ENCODE assay signal across 9 cellular contexts in genomic region chr16:16150117-16150877, GRCh38.
DNase-seq lines count a peak whose midpoint lies in the region; ATAC-seq, FAIRE-seq and TF ChIP-seq lines count a peak whose summit lies in the region.
"Had no signal": no experiment of that assay in that cellular context is flagged by ENCODE, and none has a peak within 500 bp of the region (broad histone marks: within the 10 kb centered on the region; RNA-seq: fewer than 3 reads in every experiment).

No MANE protein-coding gene starts in this region.

- no peaks in the 10 kb centered on the region for H3K27me3 ChIP-seq in GM23248 (replicated peaks; ENCODE audit: insufficient read depth)
- H3K27me3 ChIP-seq in K562 (ENCODE audit: control insufficient read depth in 2 of 2, insufficient read depth in 2 of 2, low read length in 2 of 2) = no peaks in the 10 kb centered on the region
- H3K27me3 ChIP-seq in hepatocyte = no peaks in the 10 kb centered on the region
- H3K27me3 ChIP-seq in sigmoid colon = no peaks in the 10 kb centered on the region
- no peaks in the 10 kb centered on the region for H3K27me3 ChIP-seq in PC-9 (ENCODE audit: insufficient read depth, low read depth)
- H3K27me3 ChIP-seq in CD8-positive, alpha-beta memory T cell (ENCODE audit: insufficient read depth, low read length, poor library complexity, severe bottlenecking) = no peaks in the 10 kb centered on the region

- peak overlapping the region in 1 of 8 donors; percentile 64 for H3K27ac Mint-ChIP-seq in CD8-positive, alpha-beta memory T cell

- no peak for TF ChIP-seq POLR2A in K562 (conservative IDR thresholded peaks at IDR 0.05)
- TF ChIP-seq POLR2A in sigmoid colon (IDR thresholded peaks at IDR 0.05) = no peak

- no peaks in the 10 kb centered on the region for H3K4me1 Mint-ChIP-seq in CD8-positive, alpha-beta memory T cell

- no peak for TF ChIP-seq RAD21 in K562 (CRISPR knock-in tag; conservative IDR thresholded peaks at IDR 0.05 in 1 of 2, IDR thresholded peaks at IDR 0.05 in 1 of 2)

- no peaks in the 10 kb centered on the region for H3K9me3 Mint-ChIP-seq in CD8-positive, alpha-beta memory T cell
- H3K9me3 Mint-ChIP-seq: IgD-negative memory B cell had no signal

- BruUV-seq in K562 (replicated peaks; lab: Mats Ljungman, UMichigan) (no TSS peak), PC-9 (replicated peaks; lab: Mats Ljungman, UMichigan) (no TSS peak)

- TF ChIP-seq EP300 in K562 (IDR thresholded peaks at IDR 0.05; ENCODE audit: low read length) (no peak), sigmoid colon (IDR thresholded peaks at IDR 0.05) (peak in 2 of 4 donors; percentile 13 to 68)

- peaks cover 0 to 4% of the 10 kb centered on the region in 2 donors for H3K27me3 Mint-ChIP-seq in CD8-positive, alpha-beta memory T cell
- H3K27me3 Mint-ChIP-seq: IgD-negative memory B cell had no signal

- POLR2A ChIA-PET in K562 (lab: Yijun Ruan, JAX) (interaction anchor here (0.6 kb wide), 1 partner anchor 262 kb away, joined by 3 read pairs; no protein-coding TSS in a partner anchor), PC-9 (lab: Charles Lee; ENCODE audit: unreplicated experiment) (no interaction called here)
- POLR2A ChIA-PET in CD8-positive, alpha-beta memory T cell (lab: Charles Lee) = no interaction called here

- H3K79me2 ChIP-seq in GM23248 (ENCODE audit: insufficient read depth) (no peaks in the 10 kb centered on the region), K562 (ENCODE audit: control insufficient read depth, insufficient read depth, low read length) (no peaks in the 10 kb centered on the region), hepatocyte (no peaks in the 10 kb centered on the region), PC-9 (ENCODE audit: low read depth) (no peaks in the 10 kb centered on the region)

- H3K36me3 ChIP-seq in GM23248 (ENCODE audit: low read depth) (0 out of 2 replicates have a peak, but pooled peaks cover 4% of the 10 kb centered on the region), K562 (ENCODE audit: control insufficient read depth, insufficient read depth, low read length) (no peaks in the 10 kb centered on the region), hepatocyte (replicated peaks; ENCODE audit: insufficient read depth, low read depth) (no peaks in the 10 kb centered on the region), sigmoid colon (no peaks in the 10 kb centered on the region), PC-9 (ENCODE audit: low read depth) (no peaks in the 10 kb centered on the region)
- no peaks in the 10 kb centered on the region for H3K36me3 ChIP-seq in CD8-positive, alpha-beta memory T cell (ENCODE audit: insufficient read depth, low read length)

- H3K27ac ChIP-seq in GM23248 = no peak overlapping the region
- no peak overlapping the region for H3K27ac ChIP-seq in K562 (ENCODE audit: extremely low read depth, low read depth, low read length)
- H3K27ac ChIP-seq in hepatocyte = no peak overlapping the region
- peak overlapping the region; percentile 73 to 93 (median 86) for H3K27ac ChIP-seq in sigmoid colon
- no peak overlapping the region for H3K27ac ChIP-seq in PC-9
- H3K27ac ChIP-seq in CD8-positive, alpha-beta memory T cell (ENCODE audit: low read depth, low read length) = no peak overlapping the region

- no peak overlapping the region for H2AFZ ChIP-seq in GM23248
- no peak overlapping the region for H2AFZ ChIP-seq in K562 (ENCODE audit: low read depth, low read length)
- H2AFZ ChIP-seq in hepatocyte = no peak overlapping the region
- H2AFZ ChIP-seq in PC-9 = no peak overlapping the region

- TF ChIP-seq CTCF in K562 (IDR thresholded peaks at IDR 0.05 in 2 of 3, conservative IDR thresholded peaks at IDR 0.05 in 1 of 3; ENCODE audit: insufficient read depth in 2 of 3, low read depth in 1 of 3, low read length in 3 of 3) (no peak), hepatocyte (IDR thresholded peaks at IDR 0.05; ENCODE audit: poor library complexity) (no peak), sigmoid colon (IDR thresholded peaks at IDR 0.05) (no peak), PC-9 (conservative IDR thresholded peaks at IDR 0.05) (no peak)

- H3K36me3 Mint-ChIP-seq in CD8-positive, alpha-beta memory T cell = peaks cover 0 to 11% (median 0%) of the 10 kb centered on the region in 3 donors
- H3K36me3 Mint-ChIP-seq: IgD-negative memory B cell had no signal

- H4K20me1 ChIP-seq in GM23248 (ENCODE audit: insufficient read depth) (no peaks in the 10 kb centered on the region), K562 (replicated peaks; ENCODE audit: control insufficient read depth, insufficient read depth, low read length) (no peaks in the 10 kb centered on the region), hepatocyte (ENCODE audit: insufficient read depth, poor library complexity, severe bottlenecking) (no peaks in the 10 kb centered on the region), PC-9 (ENCODE audit: insufficient read depth) (peaks cover 14% of the 10 kb centered on the region)

- H3K9ac ChIP-seq in GM23248 (no peak overlapping the region), K562 (ENCODE audit: insufficient read depth in 1 of 2, low read depth in 2 of 2, low read length in 2 of 2) (peak overlapping the region in 1 of 2 experiments; percentile 35; a peak in 1 of 4 replicates)

- WGBS in GM23248 (ENCODE audit: low coverage in 1 of 2, low lambda C conversion rate in 2 of 2, missing lambda C conversion rate in 2 of 2), 2 experiments = 6 to 12% methylated on average over 27 to 28 of the region's 28 CpGs
- 69% methylated on average over 27 of the region's 28 CpGs for WGBS in K562 (ENCODE audit: insufficient coverage, low coverage, missing lambda C conversion rate)
- WGBS in hepatocyte (ENCODE audit: low lambda C conversion rate, missing lambda C conversion rate) = 90% methylated on average over 28 of the region's 28 CpGs
- 76 to 82% methylated on average over 28 of the region's 28 CpGs for WGBS in sigmoid colon, 2 donors

- peak; percentile 53 for DNase-seq in GM23248
- DNase-seq in K562 (ENCODE audit: extremely low read depth in 1 of 4, low spot score in 3 of 4) = no peak
- peak; percentile 35 for DNase-seq in hepatocyte (ENCODE audit: low spot score)
- DNase-seq in sigmoid colon = peak; percentile 96
- DNase-seq in T-helper 2 cell = no peak
- no peak for DNase-seq in PC-9
- DNase-seq in CD8-positive, alpha-beta memory T cell = no peak

- CTCF ChIA-PET in K562 (lab: Yijun Ruan, JAX; ENCODE audit: low intra/inter-chr PET ratio) (no interaction called here), PC-9 (lab: Charles Lee) (no interaction called here)
- CTCF ChIA-PET in CD8-positive, alpha-beta memory T cell (lab: Charles Lee) = no interaction called here

- H3K9me1 ChIP-seq in K562 (ENCODE audit: control insufficient read depth, insufficient read depth, low read length) = no peaks in the 10 kb centered on the region

- H3K4me1 ChIP-seq in GM23248 (ENCODE audit: insufficient read depth) (no peaks in the 10 kb centered on the region), K562 (replicated peaks in 1 of 2; ENCODE audit: control insufficient read depth in 2 of 2, insufficient read depth in 2 of 2, low read length in 2 of 2) (peaks cover 10 to 23% of the 10 kb centered on the region in 2 experiments; a peak in 4 of 5 replicates), hepatocyte (ENCODE audit: insufficient read depth) (no peaks in the 10 kb centered on the region), sigmoid colon (peaks cover 0 to 53% (median 35%) of the 10 kb centered on the region in 4 donors), PC-9 (replicated peaks; ENCODE audit: insufficient read depth) (no peaks in the 10 kb centered on the region)
- no peaks in the 10 kb centered on the region for H3K4me1 ChIP-seq in CD8-positive, alpha-beta memory T cell (ENCODE audit: insufficient read depth, low read length)

- in situ Hi-C loops in GM23248 (cut with MboI) = no loop called here
- in situ Hi-C loops in K562 (cut with MboI) = no loop called here

- H3F3A ChIP-seq in GM23248 (ENCODE audit: insufficient read depth) (no peaks in the 10 kb centered on the region), PC-9 (ENCODE audit: insufficient read depth, low read depth) (peaks cover 34% of the 10 kb centered on the region; the same call in 1 of the 2 replicates)

- no peak overlapping the region for H3K4me3 Mint-ChIP-seq in CD8-positive, alpha-beta memory T cell
- H3K4me3 Mint-ChIP-seq: IgD-negative memory B cell had no signal

- H3K4me3 ChIP-seq in GM23248 = no peak overlapping the region
- H3K4me3 ChIP-seq in K562 = no peak overlapping the region
- no peak overlapping the region for H3K4me3 ChIP-seq in hepatocyte
- no peak overlapping the region for H3K4me3 ChIP-seq in sigmoid colon
- no peak overlapping the region for H3K4me3 ChIP-seq in PC-9
- H3K4me3 ChIP-seq in CD8-positive, alpha-beta memory T cell (ENCODE audit: low read length) = no peak overlapping the region

- intact Hi-C loops in K562 (cut with micrococcal nuclease) = no loop called here
- intact Hi-C loops in sigmoid colon (cut with DNase I) = loop anchor here (2.0 to 5.0 kb wide), 2 partner anchors 25 to 42 kb away; no protein-coding TSS in a partner anchor
- intact Hi-C loops in PC-9 (cut with micrococcal nuclease; ENCODE audit: unreplicated experiment) = no loop called here

- FAIRE-seq in K562 (lab: Jason Lieb, UNC) = no peak

- ATAC-seq in K562 = peak; percentile 18
- ATAC-seq in HG03135 (IDR thresholded peaks at IDR 0.05; ENCODE audit: unreplicated experiment) = no peak

- H3K9me3 ChIP-seq in GM23248 (ENCODE audit: low read depth) (no peaks in the 10 kb centered on the region), K562 (replicated peaks; ENCODE audit: control insufficient read depth, insufficient read depth, low read depth, low read length) (no peaks in the 10 kb centered on the region), hepatocyte (ENCODE audit: low read depth) (no peaks in the 10 kb centered on the region), sigmoid colon (no peaks in the 10 kb centered on the region), PC-9 (ENCODE audit: insufficient read depth, low read depth) (no peaks in the 10 kb centered on the region)
- no peaks in the 10 kb centered on the region for H3K9me3 ChIP-seq in CD8-positive, alpha-beta memory T cell (ENCODE audit: low read length)

- no peak overlapping the region for H3K4me2 ChIP-seq in GM23248 (ENCODE audit: unreplicated experiment)
- no peak overlapping the region for H3K4me2 ChIP-seq in K562 (ENCODE audit: insufficient read depth, low read length)
- no peak overlapping the region for H3K4me2 ChIP-seq in hepatocyte
- no peak overlapping the region for H3K4me2 ChIP-seq in PC-9

- H3K9me2 ChIP-seq in GM23248 (ENCODE audit: insufficient read depth) (no peaks in the 10 kb centered on the region), hepatocyte (replicated peaks; ENCODE audit: insufficient read depth) (no peaks in the 10 kb centered on the region), PC-9 (ENCODE audit: insufficient read depth) (no peaks in the 10 kb centered on the region)

TF ChIP-seq in K562, 482 proteins besides CTCF, POLR2A, EP300 and RAD21 (continues in another document):
- TF ChIP-seq ZNF232 (CRISPR knock-in tag; IDR thresholded peaks at IDR 0.05) (no peak), POLR3A (IDR thresholded peaks at IDR 0.05; ENCODE audit: borderline replicate concordance, extremely low read depth, insufficient read depth, insufficient read length) (no peak), STAG1 (CRISPR knock-in tag; IDR thresholded peaks at IDR 0.05; ENCODE audit: borderline replicate concordance) (no peak), POLR2G (IDR thresholded peaks at IDR 0.05; ENCODE audit: low read depth, low read length) (peak; percentile 54; the same call in 1 of the 2 replicates), ZNF12 (CRISPR knock-in tag; IDR thresholded peaks at IDR 0.05) (no peak), ELF1 (tag; IDR thresholded peaks at IDR 0.05) (no peak), KDM1A (IDR thresholded peaks at IDR 0.05) (no peak)

Comparison
In these comparisons a context has a peak if more than half of its experiments do, and no peak if none do; other contexts are left out.
1. DNase-seq: peak in GM23248 (single experiment), hepatocyte (single experiment) and sigmoid colon (single experiment); none in K562 (0 of 4), T-helper 2 cell (0 of 5), PC-9 (0 of 2) and CD8-positive, alpha-beta memory T cell (0 of 5).
2. H3K27ac ChIP-seq: peak in sigmoid colon (4 of 4); none in GM23248 (single experiment), K562 (single experiment), hepatocyte (single experiment), PC-9 (single experiment) and CD8-positive, alpha-beta memory T cell (single experiment).